In the genomic region with DNA sequence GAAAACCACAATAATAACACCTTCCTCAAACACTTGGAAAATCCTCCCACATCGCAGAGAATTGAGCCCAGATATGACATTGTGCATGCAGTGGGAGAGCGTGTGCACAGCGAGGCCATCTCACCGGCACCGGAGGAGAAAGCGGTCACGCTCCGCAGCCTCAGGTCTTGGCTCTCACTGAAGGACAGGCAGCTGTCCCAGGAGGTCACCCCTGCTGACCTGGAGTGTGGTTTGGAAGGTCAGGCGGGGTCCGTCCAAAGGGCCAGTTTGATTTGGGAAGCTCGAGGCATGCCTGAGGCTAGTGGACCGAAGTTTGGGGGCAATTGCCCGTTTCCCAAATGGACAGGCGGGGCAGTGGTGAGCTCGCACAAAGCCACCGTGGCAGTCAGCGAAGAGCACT, we compare ENCODE assay signal across 27 cellular contexts.
"Had no signal": no experiment of that assay in that cellular context is flagged by ENCODE, and none has a peak within 500 bp of the region (broad histone marks: within the 10 kb centered on the region; RNA-seq: fewer than 3 reads in every experiment).

No MANE protein-coding gene starts in this region.

- H3K27me3 ChIP-seq: adrenal gland, MG63 had no signal

- H3K27me3 Mint-ChIP-seq: activated naive CD4-positive, alpha-beta T cell treated with anti-CD3 and anti-CD28 coated beads, Interleukin-2, amount 10 ng/mL, durations not matched to agents 7 days and 5 days had no signal

- H3K9me3 Mint-ChIP-seq: activated CD4-positive, alpha-beta memory T cell treated with anti-CD3 and anti-CD28 coated beads, Interleukin-2, amount 10 ng/mL, durations not matched to agents 7 days and 5 days; activated naive CD4-positive, alpha-beta T cell treated with anti-CD3 and anti-CD28 coated beads, Interleukin-2, amount 10 ng/mL, durations not matched to agents 7 days and 5 days; activated naive CD8-positive, alpha-beta T cell treated with anti-CD3 and anti-CD28 coated beads, Interleukin-2, amount 10 ng/mL, durations not matched to agents 7 days and 5 days; activated T-cell treated with anti-CD3 and anti-CD28 coated beads, Interleukin-2, amount 50 U/mL, for 72 hours; activated T-helper 2 cell treated with anti-CD3 and anti-CD28 coated beads, Interferon-gamma antibody, Interleukin-2, Interleukin-4, amounts not matched to agents 10 μg/mL and 5 μg/mL and 100 μg/mL, durations not matched to agents 14 hours and 24 hours and 36 hours had no signal

- ATAC-seq: activated CD4-positive, alpha-beta T cell treated with anti-CD3 and anti-CD28 coated beads for 36 hours; activated T-cell treated with anti-CD3 and anti-CD28 coated beads, Interleukin-2, amount 50 U/mL, for 72 hours; Panc1; T-helper 17 cell had no signal

- H3K4me3 Mint-ChIP-seq: activated CD4-positive, alpha-beta memory T cell treated with anti-CD3 and anti-CD28 coated beads, Interleukin-2, amount 10 ng/mL, durations not matched to agents 7 days and 5 days; activated CD4-positive, alpha-beta T cell treated with anti-CD3 and anti-CD28 coated beads for 36 hours; activated naive CD4-positive, alpha-beta T cell treated with anti-CD3 and anti-CD28 coated beads, Interleukin-2, amount 10 ng/mL, durations not matched to agents 7 days and 5 days; activated naive CD8-positive, alpha-beta T cell treated with anti-CD3 and anti-CD28 coated beads, Interleukin-2, amount 10 ng/mL, durations not matched to agents 7 days and 5 days; activated T-cell treated with anti-CD3 and anti-CD28 coated beads, Interleukin-2, amount 50 U/mL, for 72 hours; T-helper 17 cell had no signal

- H3K9me3 ChIP-seq: adrenal gland, MG63 had no signal

- H3K27ac Mint-ChIP-seq: activated CD4-positive, alpha-beta memory T cell treated with anti-CD3 and anti-CD28 coated beads, Interleukin-2, amount 10 ng/mL, durations not matched to agents 7 days and 5 days; activated CD4-positive, alpha-beta T cell treated with anti-CD3 and anti-CD28 coated beads for 36 hours; activated naive CD4-positive, alpha-beta T cell treated with anti-CD3 and anti-CD28 coated beads, Interleukin-2, amount 10 ng/mL, durations not matched to agents 7 days and 5 days; activated naive CD8-positive, alpha-beta T cell treated with anti-CD3 and anti-CD28 coated beads, Interleukin-2, amount 10 ng/mL, durations not matched to agents 7 days and 5 days; activated T-cell treated with anti-CD3 and anti-CD28 coated beads, Interleukin-2, amount 50 U/mL, for 72 hours; activated T-helper 2 cell treated with anti-CD3 and anti-CD28 coated beads, Interferon-gamma antibody, Interleukin-2, Interleukin-4, amounts not matched to agents 10 μg/mL and 5 μg/mL and 100 μg/mL, durations not matched to agents 14 hours and 24 hours and 36 hours; T-helper 17 cell had no signal

- DNase-seq: activated CD4-positive, alpha-beta memory T cell treated with anti-CD3 and anti-CD28 coated beads, Interleukin-2, amount 10 ng/mL, durations not matched to agents 7 days and 5 days; activated CD4-positive, alpha-beta T cell treated with anti-CD3 and anti-CD28 coated beads for 36 hours; activated CD4-positive, alpha-beta T cell treated with anti-CD3 and anti-CD28 coated beads, Interleukin-2, amount 50 U/mL, for 1 hour; activated gamma-delta T cell treated with Interleukin-2 at 50 U/mL for 16 hours; activated naive CD4-positive, alpha-beta T cell treated with anti-CD3 and anti-CD28 coated beads, Interleukin-2, amount 10 ng/mL, durations not matched to agents 7 days and 5 days; activated naive CD8-positive, alpha-beta T cell treated with anti-CD3 and anti-CD28 coated beads, Interleukin-2, amount 10 ng/mL, durations not matched to agents 7 days and 5 days; activated T-cell treated with anti-CD3 and anti-CD28 coated beads, Interleukin-2, amount 50 U/mL, for 72 hours; anterior cingulate cortex; cerebellar nuclear complex; MG63; MV-4-11; NCI-H1092 treated with DMSO at 0.1 percent for 48 hours; NCI-H1417 treated with DMSO at 0.1 percent for 48 hours; NCI-H1694; NCI-H2029; NCI-H2107; NCI-H226; NCI-H510A; NK-92 treated with Interleukin-12 subunit alpha and Interleukin-12 subunit beta, amount 100 ng/mL, for 24 hours; OCI-M1; RPMI8226; SHP77 treated with DMSO at 0.1 percent for 48 hours; T-helper 17 cell; T1000 had no signal

- H3K36me3 Mint-ChIP-seq: activated naive CD4-positive, alpha-beta T cell treated with anti-CD3 and anti-CD28 coated beads, Interleukin-2, amount 10 ng/mL, durations not matched to agents 7 days and 5 days; activated naive CD8-positive, alpha-beta T cell treated with anti-CD3 and anti-CD28 coated beads, Interleukin-2, amount 10 ng/mL, durations not matched to agents 7 days and 5 days had no signal

- H3K4me3 ChIP-seq: adrenal gland, MG63 had no signal

- H3K27ac ChIP-seq: adrenal gland had no signal

- H3K4me1 Mint-ChIP-seq: activated CD4-positive, alpha-beta T cell treated with anti-CD3 and anti-CD28 coated beads for 36 hours; activated naive CD4-positive, alpha-beta T cell treated with anti-CD3 and anti-CD28 coated beads, Interleukin-2, amount 10 ng/mL, durations not matched to agents 7 days and 5 days; activated naive CD8-positive, alpha-beta T cell treated with anti-CD3 and anti-CD28 coated beads, Interleukin-2, amount 10 ng/mL, durations not matched to agents 7 days and 5 days had no signal
